ENCODE assay signal across 8 cellular contexts in the genomic region with DNA sequence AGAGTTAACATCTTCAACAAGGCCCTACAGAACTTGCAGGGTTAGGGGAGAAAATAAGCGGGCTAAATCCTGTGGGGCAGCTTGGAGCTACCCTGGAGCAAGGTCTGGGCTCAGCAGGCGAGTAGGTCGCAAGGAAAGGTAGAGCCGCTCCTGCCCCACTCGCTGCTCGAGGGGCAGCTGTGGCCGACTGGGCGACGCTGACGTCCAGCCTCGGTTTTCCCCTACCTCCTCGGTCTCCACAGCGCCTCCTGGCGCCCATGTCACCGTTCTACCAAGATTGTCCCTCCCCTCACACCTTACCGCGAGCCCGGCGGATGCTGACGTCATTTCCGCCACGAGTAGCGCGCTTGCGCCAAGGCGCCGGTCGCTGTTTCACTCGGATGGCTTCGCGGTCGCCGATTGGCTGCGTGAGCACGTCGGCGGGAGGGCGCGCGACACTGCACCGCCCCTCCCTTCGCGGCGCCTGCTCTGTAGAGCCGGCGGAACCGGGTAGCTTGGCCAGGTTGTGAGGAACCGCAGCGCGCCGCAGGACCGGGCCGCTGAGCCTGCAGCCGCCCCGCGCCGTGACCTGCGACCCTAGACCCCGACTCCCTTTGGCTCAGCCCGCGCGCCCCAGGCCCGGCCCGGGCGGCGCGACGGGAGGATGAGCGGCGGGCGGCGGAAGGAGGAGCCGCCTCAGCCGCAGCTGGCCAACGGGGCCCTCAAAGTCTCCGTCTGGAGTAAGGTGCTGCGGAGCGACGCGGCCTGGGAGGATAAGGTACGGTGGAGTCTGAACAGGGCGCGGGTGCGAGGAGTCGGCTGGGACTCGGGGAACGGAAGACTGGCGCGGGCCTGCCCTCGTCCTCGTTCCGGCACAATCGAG. TPM values are rescaled to one million over a fixed set of nuclear protein-coding genes. Genes with fewer than 3 reads are reported as not detected.
DNase-seq lines count a peak whose midpoint lies in the region; ATAC-seq lines count a peak whose summit lies in the region.

Gene RAB5IF (plus strand): TSS at position 471 of the 862 bp plus-strand sequence. CDS start 173 bp downstream, at position 644.

- 1% methylated on average over 68 to 88 of the region's 93 CpGs for WGBS in mesodermal cell (ENCODE audit: insufficient coverage in 2 of 2), 2 experiments

- peak within 1 kb of the TSS; percentile 76 for H3K27ac ChIP-seq in mesodermal cell (ENCODE audit: low read depth, low read length, severe bottlenecking)

- peak; percentile 100 for DNase-seq in Caki2 (ENCODE audit: low read depth)
- peak in 75 of 76 experiments; percentile 62 to 99 (median 97) for DNase-seq in HUDEP-2 (lab: John Stamatoyannopoulos, UW; ENCODE audit: unreplicated experiment in 76 of 76)
- DNase-seq in NT2/D1 (ENCODE audit: low read depth, low spot score), result peak; percentile 99
- DNase-seq in activated CD8-positive, alpha-beta memory T cell treated with anti-CD3 and anti-CD28 coated beads, Interleukin-2, amount 50 U/mL, for 1 hour (ENCODE audit: extremely low read depth), result peak; percentile 96
- peak; percentile 99 for DNase-seq in stimulated activated CD8-positive, alpha-beta memory T cell treated with anti-CD3 and anti-CD28 coated beads, Interleukin-15, amount 100 ng/mL, for 48 hours (ENCODE audit: low read depth in 2 of 2)

- in situ Hi-C loops in Caki2 (cut with HindIII; ENCODE audit: low pct_unique_long_range_greater_than_20kb, low sequenced_read_pairs) (no loop called here), endometrial microvascular endothelial cells (cut with HindIII; ENCODE audit: inconsistent ontology term, low pct_unique_long_range_greater_than_20kb, low sequenced_read_pairs) (no loop called here)

- peaks cover 7% of the 10 kb centered on the region for H3K4me1 ChIP-seq in NT2/D1 (ENCODE audit: insufficient read depth, insufficient read length)
- H3K4me1 ChIP-seq in mesodermal cell (ENCODE audit: control insufficient read depth, insufficient read depth, low read length, poor library complexity, severe bottlenecking), result peaks cover 8% of the 10 kb centered on the region

- H3K36me3 ChIP-seq in NT2/D1 (ENCODE audit: insufficient read depth, insufficient read length, low read length) (peaks cover 31% of the 10 kb centered on the region), mesodermal cell (ENCODE audit: control insufficient read depth, insufficient read depth, low read length) (peaks cover 31% of the 10 kb centered on the region)

- H3K4me3 ChIP-seq in NT2/D1 (ENCODE audit: insufficient read length, low read depth), result peak within 1 kb of the TSS; percentile 99
- H3K4me3 ChIP-seq in mesodermal cell (ENCODE audit: extremely low read depth, insufficient read depth, low read length, poor library complexity, severe bottlenecking), result peak within 1 kb of the TSS; percentile 95

- H3K9ac ChIP-seq in NT2/D1 (ENCODE audit: insufficient read length, low read depth), result peak within 1 kb of the TSS; percentile 99

- peak; percentile 69 for ATAC-seq in GM21367 (IDR thresholded peaks at IDR 0.05; ENCODE audit: unreplicated experiment)

- H3K27me3 ChIP-seq in NT2/D1 (ENCODE audit: insufficient read depth, insufficient read length), result no peaks in the 10 kb centered on the region

- H3K9me3 ChIP-seq in NT2/D1 (ENCODE audit: insufficient read depth, low read length), result no peaks in the 10 kb centered on the region
- H3K9me3 ChIP-seq in mesodermal cell (ENCODE audit: control insufficient read depth, low read length), result no peaks in the 10 kb centered on the region

RNA-seq across cellular contexts. Expression of gene RAB5IF, which starts in this region (rescaled TPM):
- 405 and 423 TPM in 2 replicates for total RNA-seq in Caki2 (2014; rRNA removed; shearing (Covaris generic); ENCODE audit: low replicate concordance)
- total RNA-seq in endometrial microvascular endothelial cells (ENCODE audit: inconsistent ontology term), result 183 TPM
- 96.0 TPM for polyA plus RNA-seq in mesodermal cell (2013, experiment 1 of 2)
- polyA plus RNA-seq in mesodermal cell (2013, experiment 2 of 2), result 85.7 TPM

Comparison
In these comparisons a context has a peak if more than half of its experiments do, and no peak if none do; other contexts are left out.
1. Peak in every context shown above with its lines: DNase-seq, ATAC-seq, H3K4me3 ChIP-seq and H3K27ac ChIP-seq.